31 cellular contexts compared by ENCODE assay signal in genomic region chr5:175752826-175753535, GRCh38.
DNase-seq lines count a peak whose midpoint lies in the region; ATAC-seq, FAIRE-seq and TF ChIP-seq lines count a peak whose summit lies in the region.
"Had no signal": no experiment of that assay in that cellular context is flagged by ENCODE, and none has a peak within 500 bp of the region (broad histone marks: within the 10 kb centered on the region; RNA-seq: fewer than 3 reads in every experiment).

No MANE protein-coding gene starts in this region.

- H3K9me2 ChIP-seq in PC-9 (ENCODE audit: insufficient read depth) = no peaks in the 10 kb centered on the region

- H3K36me3 ChIP-seq in PC-9 (ENCODE audit: low read depth) = no peaks in the 10 kb centered on the region
- H3K36me3 ChIP-seq in gastroesophageal sphincter = no peaks in the 10 kb centered on the region
- no peaks in the 10 kb centered on the region for H3K36me3 ChIP-seq in right atrium auricular region
- H3K36me3 ChIP-seq: left ventricle myocardium inferior, uterus had no signal

- H3K4me1 ChIP-seq in A549 = peaks cover 27% of the 10 kb centered on the region
- peaks cover 22% of the 10 kb centered on the region for H3K4me1 ChIP-seq in PC-9 (replicated peaks; ENCODE audit: insufficient read depth)
- no peaks in the 10 kb centered on the region for H3K4me1 ChIP-seq in gastroesophageal sphincter
- H3K4me1 ChIP-seq in right atrium auricular region = no peaks in the 10 kb centered on the region
- H3K4me1 ChIP-seq: body of pancreas, left ventricle myocardium inferior, uterus had no signal

- BruUV-seq in PC-9 (replicated peaks; lab: Mats Ljungman, UMichigan) = no TSS peak

- no peaks in the 10 kb centered on the region for H3K36me3 Mint-ChIP-seq in CD4-positive, alpha-beta T cell (ENCODE audit: low read depth)
- H3K36me3 Mint-ChIP-seq: stimulated activated effector memory CD8-positive, alpha-beta T cell treated with anti-CD3 and anti-CD28 coated beads, Interleukin-12 subunit alpha, Interleukin-12 subunit beta, amount 100 ng/mL, for 72 hours had no signal

- POLR2A ChIA-PET in A549 (lab: Yijun Ruan, JAX) (no interaction called here), PC-9 (lab: Charles Lee; ENCODE audit: unreplicated experiment) (no interaction called here)
- POLR2A ChIA-PET in CD4-positive, alpha-beta T cell (lab: Charles Lee) = no interaction called here

- CTCF ChIA-PET in A549 (lab: Yijun Ruan, JAX) = interaction anchor here (0.9 to 1.7 kb wide), 3 partner anchors 19 to 94 kb away, joined by 3 to 5 read pairs (median 3); no protein-coding TSS in a partner anchor
- CTCF ChIA-PET in PC-9 (lab: Charles Lee) = no interaction called here
- CTCF ChIA-PET in CD4-positive, alpha-beta T cell (lab: Charles Lee) = no interaction called here

- H3K4me3 Mint-ChIP-seq in CD4-positive, alpha-beta T cell = no peak overlapping the region
- H3K4me3 Mint-ChIP-seq: activated naive CD8-positive, alpha-beta T cell treated with anti-CD3 and anti-CD28 coated beads, Interleukin-2, amount 50 U/mL, for 24 hours; naive thymus-derived CD8-positive, alpha-beta T cell; stimulated activated effector memory CD8-positive, alpha-beta T cell treated with anti-CD3 and anti-CD28 coated beads, Interleukin-12 subunit alpha, Interleukin-12 subunit beta, amount 100 ng/mL, for 72 hours had no signal

- H3K4me3 ChIP-seq in A549 (no peak overlapping the region), PC-9 (no peak overlapping the region), gastroesophageal sphincter (no peak overlapping the region), right atrium auricular region (no peak overlapping the region)
- H3K4me3 ChIP-seq: body of pancreas, GM23248, K562, left ventricle myocardium inferior, uterus had no signal

- H3K4me2 ChIP-seq in A549 (peak overlapping the region; percentile 44), PC-9 (peak overlapping the region; percentile 44)

- no peak for TF ChIP-seq CTCF in A549 (IDR thresholded peaks at IDR 0.05)
- no peak for TF ChIP-seq CTCF in PC-9 (conservative IDR thresholded peaks at IDR 0.05)
- no peak for TF ChIP-seq CTCF in gastroesophageal sphincter (IDR thresholded peaks at IDR 0.05)
- no peak for TF ChIP-seq CTCF in right atrium auricular region (IDR thresholded peaks at IDR 0.05)
- TF ChIP-seq CTCF in CD4-positive, alpha-beta T cell (IDR thresholded peaks at IDR 0.05) = no peak

- H3K27ac Mint-ChIP-seq in CD4-positive, alpha-beta T cell = no peak overlapping the region
- H3K27ac Mint-ChIP-seq: activated naive CD8-positive, alpha-beta T cell treated with anti-CD3 and anti-CD28 coated beads, Interleukin-2, amount 50 U/mL, for 24 hours; stimulated activated effector memory CD8-positive, alpha-beta T cell treated with anti-CD3 and anti-CD28 coated beads, Interleukin-12 subunit alpha, Interleukin-12 subunit beta, amount 100 ng/mL, for 72 hours had no signal

- no peaks in the 10 kb centered on the region for H3K4me1 Mint-ChIP-seq in CD4-positive, alpha-beta T cell (ENCODE audit: low read depth)
- H3K4me1 Mint-ChIP-seq: activated naive CD8-positive, alpha-beta T cell treated with anti-CD3 and anti-CD28 coated beads, Interleukin-2, amount 50 U/mL, for 24 hours; naive thymus-derived CD8-positive, alpha-beta T cell had no signal

- intact Hi-C loops in PC-9 (cut with micrococcal nuclease; ENCODE audit: unreplicated experiment) = no loop called here
- intact Hi-C loops in CD4-positive, alpha-beta T cell (cut with DNase I, micrococcal nuclease) = no loop called here

- H3K27me3 ChIP-seq in PC-9 (ENCODE audit: insufficient read depth, low read depth) = no peaks in the 10 kb centered on the region
- peaks cover 84% of the 10 kb centered on the region for H3K27me3 ChIP-seq in gastroesophageal sphincter
- H3K27me3 ChIP-seq in right atrium auricular region = no peaks in the 10 kb centered on the region
- H3K27me3 ChIP-seq in CD4-positive, alpha-beta T cell (ENCODE audit: control insufficient read depth, insufficient read depth, low read length) = peaks cover 25% of the 10 kb centered on the region
- H3K27me3 ChIP-seq: uterus had no signal

- H3K27ac ChIP-seq in A549 (peak overlapping the region; percentile 50 to 73; a peak in 5 of 6 replicates), PC-9 (no peak overlapping the region), gastroesophageal sphincter (no peak overlapping the region), right atrium auricular region (no peak overlapping the region)
- no peak overlapping the region for H3K27ac ChIP-seq in CD4-positive, alpha-beta T cell (ENCODE audit: low read depth, low read length)
- H3K27ac ChIP-seq: body of pancreas, GM23248, left ventricle myocardium inferior, uterus had no signal

- H3K9me3 ChIP-seq in A549 = no peaks in the 10 kb centered on the region
- no peaks in the 10 kb centered on the region for H3K9me3 ChIP-seq in PC-9 (ENCODE audit: insufficient read depth, low read depth)
- no peaks in the 10 kb centered on the region for H3K9me3 ChIP-seq in gastroesophageal sphincter
- H3K9me3 ChIP-seq in right atrium auricular region = no peaks in the 10 kb centered on the region
- no peaks in the 10 kb centered on the region for H3K9me3 ChIP-seq in CD4-positive, alpha-beta T cell (ENCODE audit: control insufficient read depth, low read length)
- H3K9me3 ChIP-seq: body of pancreas, left ventricle myocardium inferior, uterus had no signal

- no peak overlapping the region for H2AFZ ChIP-seq in PC-9
- H2AFZ ChIP-seq: GM23248 had no signal

- no peak for TF ChIP-seq EP300 in A549 (IDR thresholded peaks at IDR 0.05)
- no peak for TF ChIP-seq EP300 in gastroesophageal sphincter (IDR thresholded peaks at IDR 0.05)

- peaks cover 71% of the 10 kb centered on the region for H3K27me3 Mint-ChIP-seq in CD4-positive, alpha-beta T cell

- H3F3A ChIP-seq in PC-9 (ENCODE audit: insufficient read depth, low read depth) = no peaks in the 10 kb centered on the region

- no peak for TF ChIP-seq POLR2A in A549 (IDR thresholded peaks at IDR 0.05; ENCODE audit: low read length)
- no peak for TF ChIP-seq POLR2A in gastroesophageal sphincter (IDR thresholded peaks at IDR 0.05)

- 49% methylated on average over 10 of the region's 10 CpGs for WGBS in A549 (ENCODE audit: missing lambda C conversion rate)
- WGBS in gastroesophageal sphincter (ENCODE audit: low coverage in 1 of 2), 2 donors = 40 to 41% methylated on average over 6 to 7 of the region's 10 CpGs

- in situ Hi-C loops in G401 (cut with HindIII; ENCODE audit: low sequenced_read_pairs) = no loop called here

- peak; percentile 17 to 58; a peak in 3 of 6 replicates for ATAC-seq in A549
- ATAC-seq in gastroesophageal sphincter = no peak
- ATAC-seq in CD4-positive, alpha-beta T cell (ENCODE audit: poor library complexity) = no peak
- ATAC-seq: activated naive CD8-positive, alpha-beta T cell treated with anti-CD3 and anti-CD28 coated beads, Interleukin-2, amount 50 U/mL, for 24 hours; body of pancreas; K562; naive thymus-derived CD8-positive, alpha-beta T cell; stimulated activated effector memory CD8-positive, alpha-beta T cell treated with anti-CD3 and anti-CD28 coated beads, Interleukin-12 subunit alpha, Interleukin-12 subunit beta, amount 100 ng/mL, for 72 hours had no signal

- TF ChIP-seq RAD21 in A549 (conservative IDR thresholded peaks at IDR 0.05 in 1 of 2, IDR thresholded peaks at IDR 0.05 in 1 of 2) = no peak

- no peaks in the 10 kb centered on the region for H3K9me3 Mint-ChIP-seq in CD4-positive, alpha-beta T cell
- H3K9me3 Mint-ChIP-seq: activated naive CD8-positive, alpha-beta T cell treated with anti-CD3 and anti-CD28 coated beads, Interleukin-2, amount 50 U/mL, for 24 hours; naive thymus-derived CD8-positive, alpha-beta T cell; stimulated activated effector memory CD8-positive, alpha-beta T cell treated with anti-CD3 and anti-CD28 coated beads, Interleukin-12 subunit alpha, Interleukin-12 subunit beta, amount 100 ng/mL, for 72 hours had no signal

- H4K20me1 ChIP-seq in PC-9 (ENCODE audit: insufficient read depth) = no peaks in the 10 kb centered on the region

- DNase-seq in A549 (ENCODE audit: low read depth in 1 of 2, low spot score in 1 of 2) (no peak), G401 (ENCODE audit: low spot score) (peak; percentile 88), PC-9 (no peak), islet precursor cell (peak; percentile 51), right atrium auricular region (ENCODE audit: low spot score) (no peak)
- no peak for DNase-seq in CD4-positive, alpha-beta T cell
- DNase-seq: activated CD4-positive, alpha-beta T cell treated with anti-CD3 and anti-CD28 coated beads, Interleukin-2, amount 50 U/mL, for 4 hours; activated effector memory CD4-positive, alpha-beta T cell treated with anti-CD3 and anti-CD28 coated beads, Interleukin-2, amount 50 U/mL, for 16 hours; activated naive CD8-positive, alpha-beta T cell treated with anti-CD3 and anti-CD28 coated beads, Interleukin-2, amount 50 U/mL, for 24 hours; activated T-cell treated with anti-CD3 and anti-CD28 coated beads for 4 hours; body of pancreas; effector memory CD4-positive, alpha-beta T cell; erythroblast; GM23248; left ventricle myocardium inferior; midbrain; naive thymus-derived CD8-positive, alpha-beta T cell; NCI-H187; NCI-H226; NCI-H82; OCI-M1; Right ventricle myocardium superior; small intestine; stimulated activated CD4-positive, alpha-beta T cell treated with anti-CD3 and anti-CD28 coated beads, Interleukin-1b, Interleukin-23, amount 100 ng/mL, for 48 hours; substantia nigra; T-helper 9 cell; uterus had no signal

- no peaks in the 10 kb centered on the region for H3K79me2 ChIP-seq in PC-9 (ENCODE audit: low read depth)

- no peak for FAIRE-seq in A549 (lab: Jason Lieb, UNC)
- FAIRE-seq: G401.6, K562, small intestine had no signal

TF ChIP-seq in A549, 52 proteins besides CTCF, POLR2A, EP300 and RAD21 (continues in another document):
- TF ChIP-seq MYC (IDR thresholded peaks at IDR 0.05; ENCODE audit: borderline replicate concordance, low read length) = no peak
- no peak for TF ChIP-seq FOSL2 (IDR thresholded peaks at IDR 0.05)
- TF ChIP-seq FOSL2 (CRISPR knock-in tag; IDR thresholded peaks at IDR 0.05) = peak; percentile 23; the same call in 1 of the 2 replicates
- no peak for TF ChIP-seq RCOR1 (IDR thresholded peaks at IDR 0.05; ENCODE audit: low read depth, low read length)
- TF ChIP-seq ZFP36 (IDR thresholded peaks at IDR 0.05; ENCODE audit: borderline replicate concordance, partially characterized antibody) = no peak
- no peak for TF ChIP-seq ELK1 (IDR thresholded peaks at IDR 0.05; ENCODE audit: low read depth, low read length)
- no peak for TF ChIP-seq JUN (IDR thresholded peaks at IDR 0.05)
- no peak for TF ChIP-seq NFE2L2 (conservative IDR thresholded peaks at IDR 0.05; ENCODE audit: low read length)

Comparison
In these comparisons a context has a peak if more than half of its experiments do, and no peak if none do; other contexts are left out.
1. ATAC-seq: peak in A549 (2 of 2); none in gastroesophageal sphincter (single experiment) and CD4-positive, alpha-beta T cell (single experiment).
2. DNase-seq: peak in G401 (single experiment) and islet precursor cell (single experiment); none in A549 (0 of 2), PC-9 (0 of 2), right atrium auricular region (single experiment) and CD4-positive, alpha-beta T cell (0 of 10).
3. H3K27ac ChIP-seq: peak in A549 (2 of 2); none in PC-9 (single experiment), gastroesophageal sphincter (0 of 4), right atrium auricular region (0 of 2) and CD4-positive, alpha-beta T cell (single experiment).